8 cellular contexts compared by ENCODE assay signal in the genomic region with DNA sequence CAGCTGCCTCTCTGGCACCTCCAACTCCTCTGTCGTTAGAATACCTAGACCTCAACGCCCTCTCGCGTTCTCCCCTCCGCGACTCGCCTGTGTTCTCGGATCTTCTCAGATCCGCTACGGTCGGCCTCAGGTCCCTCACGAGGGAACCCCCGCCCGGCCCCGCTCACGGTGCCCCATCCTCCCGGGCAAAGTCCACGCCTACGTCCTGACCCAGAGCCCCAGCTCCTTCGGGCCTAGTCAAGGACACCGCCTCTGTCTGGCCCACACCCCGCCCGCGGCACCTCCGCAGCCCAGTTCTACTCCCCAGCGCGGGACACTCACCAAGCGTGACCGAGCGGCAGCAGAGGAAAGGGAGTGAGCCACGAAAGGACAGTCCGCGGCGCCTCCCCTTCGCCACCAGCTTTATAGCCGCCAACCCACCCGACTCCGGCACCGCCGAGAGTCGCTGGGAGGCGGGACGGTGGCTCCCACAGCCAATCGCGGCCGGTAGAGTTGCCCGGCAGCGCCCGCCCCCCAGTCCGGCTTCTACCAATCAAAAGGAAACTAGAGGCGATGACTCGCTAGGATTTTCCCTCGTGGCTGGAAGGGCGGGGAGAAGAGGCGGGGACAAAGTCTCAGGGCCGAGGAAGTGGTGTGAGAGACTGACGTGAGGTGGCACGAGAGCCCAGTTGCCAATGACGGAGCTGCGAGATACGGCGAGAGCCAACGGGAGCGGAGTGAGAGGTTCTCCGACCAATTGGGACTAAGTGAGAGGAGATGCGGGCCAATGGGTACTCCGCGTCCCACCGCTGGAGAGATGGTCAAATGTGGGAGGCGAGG. TPM values are rescaled to one million over a fixed set of nuclear protein-coding genes. Genes with fewer than 3 reads are reported as not detected.
A peak's percentile ranks its signal among the peaks of the same experiment; 100 is the strongest.
DNase-seq lines count a peak whose midpoint lies in the region; ATAC-seq, FAIRE-seq and TF ChIP-seq lines count a peak whose summit lies in the region.

A gene (minus strand): TSS at position 378 of the 819 bp plus-strand sequence. CDS start 14,447 bp downstream, outside the sequence.

- H4K20me1 ChIP-seq in OCI-LY3 (ENCODE audit: insufficient read depth, low read length), result peaks cover 44% of the 10 kb centered on the region

- H3K4me1 ChIP-seq in OCI-LY3 (ENCODE audit: low read length) (peaks cover 59% of the 10 kb centered on the region), mesodermal cell (ENCODE audit: control insufficient read depth, insufficient read depth, low read length, poor library complexity, severe bottlenecking) (peaks cover 18% of the 10 kb centered on the region)

- H3K9ac ChIP-seq in OCI-LY3 (ENCODE audit: low read length), result peak within 1 kb of the TSS; percentile 100

- H2AFZ ChIP-seq in OCI-LY3 (ENCODE audit: low read depth, low read length), result peak within 1 kb of the TSS; percentile 56; the same call in 1 of the 2 replicates

- H3K27ac ChIP-seq in OCI-LY3 (ENCODE audit: low read length) (peak within 1 kb of the TSS; percentile 99), mesodermal cell (ENCODE audit: low read depth, low read length, severe bottlenecking) (peak within 1 kb of the TSS; percentile 96)

- peak within 1 kb of the TSS; percentile 99 for H3K4me3 ChIP-seq in OCI-LY3 (ENCODE audit: low read length)
- peak within 1 kb of the TSS; percentile 99 for H3K4me3 ChIP-seq in mesodermal cell (ENCODE audit: extremely low read depth, insufficient read depth, low read length, poor library complexity, severe bottlenecking)

- H3K79me2 ChIP-seq in OCI-LY3 (ENCODE audit: low read length), result peaks cover 50% of the 10 kb centered on the region

- peak; percentile 16; the same call in 1 of the 2 replicates for TF ChIP-seq CTCF in OCI-LY3 (IDR thresholded peaks at IDR 0.05; ENCODE audit: low read depth, low read length)

- no peaks in the 10 kb centered on the region for H3K9me3 ChIP-seq in OCI-LY3 (ENCODE audit: insufficient read depth, low read length)
- peaks cover 5% of the 10 kb centered on the region for H3K9me3 ChIP-seq in mesodermal cell (ENCODE audit: control insufficient read depth, low read length)

- H3K36me3 ChIP-seq in OCI-LY3 (replicated peaks; ENCODE audit: low read depth, low read length) (peaks cover 39% of the 10 kb centered on the region), mesodermal cell (ENCODE audit: control insufficient read depth, insufficient read depth, low read length) (peaks cover 40% of the 10 kb centered on the region)

- ATAC-seq in GM21515 (IDR thresholded peaks at IDR 0.05; ENCODE audit: unreplicated experiment), result peak; percentile 94

- peak; percentile 98 for FAIRE-seq in endometrium (lab: Jason Lieb, UNC)

- DNase-seq in D341Med (ENCODE audit: low spot score) (peak; percentile 96), HuH-7 (ENCODE audit: low spot score) (peak; percentile 96)
- DNase-seq in activated CD8-positive, alpha-beta memory T cell treated with anti-CD3 and anti-CD28 coated beads, Interleukin-2, amount 50 U/mL, for 48 hours, result peak; percentile 96
- DNase-seq in stimulated activated CD8-positive, alpha-beta memory T cell treated with anti-CD3 and anti-CD28 coated beads, Interleukin-15, amount 100 ng/mL, for 4 hours (ENCODE audit: low read depth in 2 of 2), result peak; percentile 97 to 98

- H3K27me3 ChIP-seq in OCI-LY3 (ENCODE audit: low read depth, low read length), result no peaks in the 10 kb centered on the region

- WGBS in mesodermal cell (ENCODE audit: insufficient coverage in 2 of 2), 2 experiments, result 0% methylated on average over 39 to 63 of the region's 70 CpGs

- peak within 1 kb of the TSS; percentile 96 for H3K4me2 ChIP-seq in OCI-LY3 (ENCODE audit: low read length)

RNA-seq across cellular contexts. Expression of the gene that starts here (rescaled TPM):
- polyA plus RNA-seq in mesodermal cell (2013, experiment 1 of 2), result 384 TPM
- 381 TPM for polyA plus RNA-seq in mesodermal cell (2013, experiment 2 of 2)

Comparison
In these comparisons a context has a peak if more than half of its experiments do, and no peak if none do; other contexts are left out.
1. Peak in every context shown above with its lines: DNase-seq, ATAC-seq, H3K4me3 ChIP-seq and H3K27ac ChIP-seq.